26 cellular contexts compared by ENCODE assay signal in the genomic region with DNA sequence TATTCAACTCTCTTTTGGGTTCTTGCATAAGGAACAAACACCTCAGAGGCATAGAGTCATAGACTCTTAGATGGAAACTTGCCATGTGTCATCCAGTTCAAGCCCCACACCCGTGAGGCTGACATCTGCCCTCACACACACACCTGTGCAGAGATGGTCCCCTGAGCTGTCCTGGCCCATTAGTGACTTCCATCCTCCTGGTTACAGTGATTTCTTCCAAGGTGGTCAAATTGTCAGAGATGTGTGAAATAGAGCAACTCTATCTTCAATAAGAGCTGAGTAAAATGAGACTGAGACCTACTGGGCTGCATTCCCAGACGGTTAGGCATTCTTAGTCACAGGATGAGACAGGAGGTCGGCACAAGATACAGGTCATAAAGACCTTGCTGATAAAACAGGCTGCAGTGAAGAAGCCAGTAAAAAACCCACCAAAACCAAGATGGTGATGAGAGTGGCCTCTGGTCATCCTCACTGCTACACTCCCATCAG.
A peak's percentile ranks its signal among the peaks of the same experiment; 100 is the strongest.
DNase-seq lines count a peak whose midpoint lies in the region; ATAC-seq and TF ChIP-seq lines count a peak whose summit lies in the region.
"Had no signal": no experiment of that assay in that cellular context is flagged by ENCODE, and none has a peak within 500 bp of the region (broad histone marks: within the 10 kb centered on the region; RNA-seq: fewer than 3 reads in every experiment).

No MANE protein-coding gene starts in this region.

- H3K9me3 ChIP-seq in breast epithelium (no peaks in the 10 kb centered on the region), RWPE2 (ENCODE audit: severe bottlenecking) (no peaks in the 10 kb centered on the region)
- H3K9me3 ChIP-seq: vagina had no signal

- no peaks in the 10 kb centered on the region for H3K36me3 Mint-ChIP-seq in MCF 10A (ENCODE audit: insufficient read depth, unreplicated experiment)
- H3K36me3 Mint-ChIP-seq: immature natural killer cell; memory B cell; natural killer cell treated with Interleukin-12 subunit alpha and Interleukin-12 subunit beta and Interleukin-15 and Interleukin-18, amount 100 ng/mL, for 72 hours had no signal

- H3K4me1 ChIP-seq in breast epithelium (no peaks in the 10 kb centered on the region), RWPE2 (ENCODE audit: insufficient read depth, poor library complexity, severe bottlenecking) (peaks cover 28% of the 10 kb centered on the region)

- H3K4me1 Mint-ChIP-seq in MCF 10A (ENCODE audit: insufficient read depth, unreplicated experiment) = peaks cover 21% of the 10 kb centered on the region

- no peak overlapping the region for H3K4me3 ChIP-seq in breast epithelium
- no peak overlapping the region for H3K4me3 ChIP-seq in RWPE2 (ENCODE audit: severe bottlenecking)
- H3K4me3 ChIP-seq in foreskin fibroblast (ENCODE audit: low read depth in 1 of 2, low read length in 2 of 2) = no peak overlapping the region
- H3K4me3 ChIP-seq: vagina had no signal

- DNase-seq in MCF 10A (ENCODE audit: unreplicated experiment) (peak; percentile 54), breast epithelium (ENCODE audit: low spot score in 2 of 2) (no peak), RWPE2 (ENCODE audit: low spot score) (peak; percentile 70), foreskin fibroblast (peak; percentile 19 to 56), NCI-H1436 treated with DMSO at 0.1 percent for 48 hours (lab: John Stamatoyannopoulos, UW) (no peak), dermis blood vessel endothelial cell (no peak), germinal center (ENCODE audit: low spot score) (no peak), NCI-H510A (lab: John Stamatoyannopoulos, UW) (no peak)
- DNase-seq: activated CD4-positive, CD25-positive, alpha-beta regulatory T cell treated with anti-CD3 and anti-CD28 coated beads, Interleukin-2, amount 50 U/mL, for 72 hours; activated CD8-positive, alpha-beta memory T cell treated with anti-CD3 and anti-CD28 coated beads, Interleukin-2, amount 50 U/mL, for 4 hours; GF-D8; glutamatergic neuron; GOT3; immature natural killer cell; NCI-H1436; NCI-H226; SHP77 treated with DMSO at 0.1 percent for 48 hours; stimulated activated CD4-positive, alpha-beta T cell treated with anti-CD3 and anti-CD28 coated beads, Interleukin-12 subunit alpha, Interleukin-12 subunit beta, amount 100 ng/mL, for 4 hours; stimulated activated naive CD4-positive, alpha-beta T cell treated with Interleukin-2 at 50 U/mL for 16 hours had no signal

- BruUV-seq in MCF 10A (replicated peaks; lab: Mats Ljungman, UMichigan) = no TSS peak

- H3K4me3 Mint-ChIP-seq in MCF 10A (ENCODE audit: unreplicated experiment) = no peak overlapping the region
- H3K4me3 Mint-ChIP-seq: central memory CD8-positive, alpha-beta T cell; immature natural killer cell; memory B cell; natural killer cell treated with Interleukin-12 subunit alpha and Interleukin-12 subunit beta and Interleukin-15 and Interleukin-18, amount 100 ng/mL, for 72 hours; T-helper 2 cell treated with Interferon-gamma antibody and Interleukin-4, amounts not matched to agents 5 μg/mL and 100 μg/mL, for 36 hours had no signal

- ATAC-seq in RWPE2 (ENCODE audit: low read depth) = peak; percentile 84
- ATAC-seq: natural killer cell treated with Interleukin-12 subunit alpha and Interleukin-12 subunit beta and Interleukin-15 and Interleukin-18, amount 100 ng/mL, for 72 hours had no signal

- peak overlapping the region; percentile 41 for H3K27ac Mint-ChIP-seq in MCF 10A (ENCODE audit: low read depth, unreplicated experiment)
- H3K27ac Mint-ChIP-seq: immature natural killer cell; memory B cell; natural killer cell treated with Interleukin-12 subunit alpha and Interleukin-12 subunit beta and Interleukin-15 and Interleukin-18, amount 100 ng/mL, for 72 hours; progenitor cell of endocrine pancreas; T-helper 2 cell treated with Interferon-gamma antibody and Interleukin-4, amounts not matched to agents 5 μg/mL and 100 μg/mL, for 36 hours had no signal

- peak overlapping the region in 1 of 2 donors; percentile 76 for H3K27ac ChIP-seq in breast epithelium
- peak overlapping the region; percentile 94 for H3K27ac ChIP-seq in RWPE2 (ENCODE audit: poor library complexity, severe bottlenecking)
- H3K27ac ChIP-seq: KMS-11, vagina had no signal

- POLR2A ChIA-PET in MCF 10A (lab: Yijun Ruan, JAX) = interaction anchor here (0.7 to 1.0 kb wide), 3 partner anchors 10 to 172 kb away, joined by 3 to 4 read pairs (median 3); no protein-coding TSS in a partner anchor

- TF ChIP-seq POLR2A in breast epithelium (IDR thresholded peaks at IDR 0.05) = no peak

- CTCF ChIA-PET in MCF 10A (lab: Yijun Ruan, JAX) = interaction anchor here (0.8 to 1.0 kb wide), 3 partner anchors 10 to 47 kb away, joined by 3 read pairs; no protein-coding TSS in a partner anchor

- H3K9me3 Mint-ChIP-seq in MCF 10A (ENCODE audit: unreplicated experiment) = no peaks in the 10 kb centered on the region
- H3K9me3 Mint-ChIP-seq: central memory CD8-positive, alpha-beta T cell; immature natural killer cell; memory B cell; natural killer cell treated with Interleukin-12 subunit alpha and Interleukin-12 subunit beta and Interleukin-15 and Interleukin-18, amount 100 ng/mL, for 72 hours had no signal

- TF ChIP-seq CTCF in MCF 10A (IDR thresholded peaks at IDR 0.05; ENCODE audit: unreplicated experiment) (no peak), breast epithelium (IDR thresholded peaks at IDR 0.05) (no peak), RWPE2 (IDR thresholded peaks at IDR 0.05; ENCODE audit: poor library complexity, severe bottlenecking) (no peak), foreskin fibroblast (IDR thresholded peaks at IDR 0.05; ENCODE audit: low read depth, low read length) (no peak)

- H3K27me3 ChIP-seq in breast epithelium (no peaks in the 10 kb centered on the region), RWPE2 (ENCODE audit: insufficient read depth, poor library complexity, severe bottlenecking) (no peaks in the 10 kb centered on the region)
- H3K27me3 ChIP-seq: vagina had no signal

- H3K27me3 Mint-ChIP-seq in MCF 10A (ENCODE audit: insufficient read depth, unreplicated experiment) = no peaks in the 10 kb centered on the region

- intact Hi-C loops in MCF 10A (cut with micrococcal nuclease) (no loop called here), breast epithelium (cut with DNase I; ENCODE audit: low total_unique reads) (no loop called here)

- no peaks in the 10 kb centered on the region for H3K36me3 ChIP-seq in breast epithelium
- H3K36me3 ChIP-seq in RWPE2 (ENCODE audit: low read depth) = no peaks in the 10 kb centered on the region
- H3K36me3 ChIP-seq: vagina had no signal

Comparison
In these comparisons a context has a peak if more than half of its experiments do, and no peak if none do; other contexts are left out.
1. DNase-seq: peak in MCF 10A (single experiment), RWPE2 (single experiment) and foreskin fibroblast (2 of 2); none in breast epithelium (0 of 2), NCI-H1436 treated with DMSO at 0.1 percent for 48 hours (single experiment), dermis blood vessel endothelial cell (single experiment), germinal center (single experiment) and NCI-H510A (single experiment).